In the genomic region with DNA sequence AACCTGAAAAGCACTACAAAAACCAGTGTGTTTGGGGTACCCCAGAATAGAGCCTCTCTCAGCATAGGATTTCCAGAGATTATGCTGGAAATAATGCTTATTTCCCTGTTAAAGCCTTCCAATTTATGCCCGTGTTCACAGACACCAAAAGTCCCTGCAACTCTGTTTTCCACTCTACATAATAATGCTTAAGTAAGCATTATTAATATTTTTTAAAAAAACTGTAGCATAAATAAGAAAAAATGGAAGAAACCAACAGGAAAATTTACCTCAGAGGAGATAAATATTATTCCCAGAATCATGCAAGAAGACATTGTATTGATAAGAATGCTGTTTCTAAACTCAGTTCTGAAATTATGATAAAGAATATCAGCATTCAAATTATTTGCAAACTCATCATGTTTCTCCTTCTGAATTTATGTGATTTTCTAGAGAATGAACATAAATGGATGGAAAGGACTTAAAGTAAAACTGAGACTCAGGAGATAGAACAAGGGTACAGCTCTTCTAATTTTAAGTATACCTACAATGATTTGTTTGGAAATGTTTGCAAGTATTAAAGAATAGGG, we compare ENCODE assay signal across 18 cellular contexts.
DNase-seq lines count a peak whose midpoint lies in the region; ATAC-seq, FAIRE-seq and TF ChIP-seq lines count a peak whose summit lies in the region.
"Had no signal": no experiment of that assay in that cellular context is flagged by ENCODE, and none has a peak within 500 bp of the region (broad histone marks: within the 10 kb centered on the region; RNA-seq: fewer than 3 reads in every experiment).

No MANE protein-coding gene starts in this region.

- no peaks in the 10 kb centered on the region for H3F3A ChIP-seq in GM23248 (ENCODE audit: insufficient read depth)

- intact Hi-C loops in K562 (cut with micrococcal nuclease) = no loop called here

- TF ChIP-seq RAD21 in A549 (conservative IDR thresholded peaks at IDR 0.05 in 1 of 2, IDR thresholded peaks at IDR 0.05 in 1 of 2) (no peak), K562 (CRISPR knock-in tag; conservative IDR thresholded peaks at IDR 0.05 in 1 of 2, IDR thresholded peaks at IDR 0.05 in 1 of 2) (no peak)

- H3K36me3 ChIP-seq in K562 (ENCODE audit: control insufficient read depth, insufficient read depth, low read length) (no peaks in the 10 kb centered on the region), GM23248 (ENCODE audit: low read depth) (no peaks in the 10 kb centered on the region)

- H3K9me2 ChIP-seq in GM23248 (ENCODE audit: insufficient read depth) = no peaks in the 10 kb centered on the region

- no peak for ATAC-seq in A549
- no peak for ATAC-seq in K562
- no peak for ATAC-seq in HG02852 (IDR thresholded peaks at IDR 0.05; ENCODE audit: unreplicated experiment)

- in situ Hi-C loops in K562 (cut with MboI) (no loop called here), GM23248 (cut with MboI) (no loop called here)

- no peak for TF ChIP-seq POLR2A in A549 (IDR thresholded peaks at IDR 0.05; ENCODE audit: low read length)
- TF ChIP-seq POLR2A in K562 (conservative IDR thresholded peaks at IDR 0.05) = no peak

- no peaks in the 10 kb centered on the region for H3K9me1 ChIP-seq in K562 (ENCODE audit: control insufficient read depth, insufficient read depth, low read length)

- no TSS peak for BruUV-seq in K562 (replicated peaks; lab: Mats Ljungman, UMichigan)

- no peaks in the 10 kb centered on the region for H3K4me1 ChIP-seq in A549
- H3K4me1 ChIP-seq in K562 (replicated peaks in 1 of 2; ENCODE audit: control insufficient read depth in 2 of 2, insufficient read depth in 2 of 2, low read length in 2 of 2) = no peaks in the 10 kb centered on the region
- H3K4me1 ChIP-seq in GM23248 (ENCODE audit: insufficient read depth) = no peaks in the 10 kb centered on the region
- H3K4me1 ChIP-seq: Caco-2 had no signal

- H3K9me3 ChIP-seq in A549 = no peaks in the 10 kb centered on the region
- H3K9me3 ChIP-seq in K562 (replicated peaks; ENCODE audit: control insufficient read depth, insufficient read depth, low read depth, low read length) = no peaks in the 10 kb centered on the region
- H3K9me3 ChIP-seq in GM23248 (ENCODE audit: low read depth) = no peaks in the 10 kb centered on the region
- H3K9me3 ChIP-seq: Caco-2 had no signal

- H3K9ac ChIP-seq in K562 (ENCODE audit: insufficient read depth in 1 of 2, low read depth in 2 of 2, low read length in 2 of 2) (no peak overlapping the region), GM23248 (no peak overlapping the region)

- H3K4me2 ChIP-seq in A549 (no peak overlapping the region), K562 (ENCODE audit: insufficient read depth, low read length) (no peak overlapping the region), GM23248 (ENCODE audit: unreplicated experiment) (no peak overlapping the region)

- no peak for FAIRE-seq in A549 (lab: Jason Lieb, UNC)
- no peak for FAIRE-seq in K562 (lab: Jason Lieb, UNC)
- FAIRE-seq: D721Med, G401.6, GM12891 had no signal

- H3K27me3 ChIP-seq in K562 (ENCODE audit: control insufficient read depth in 2 of 2, insufficient read depth in 2 of 2, low read length in 2 of 2) = no peaks in the 10 kb centered on the region
- no peaks in the 10 kb centered on the region for H3K27me3 ChIP-seq in GM23248 (replicated peaks; ENCODE audit: insufficient read depth)

- no peak overlapping the region for H3K4me3 ChIP-seq in A549
- no peak overlapping the region for H3K4me3 ChIP-seq in K562
- H3K4me3 ChIP-seq in GM23248 = no peak overlapping the region

- H4K20me1 ChIP-seq in K562 (replicated peaks; ENCODE audit: control insufficient read depth, insufficient read depth, low read length) = no peaks in the 10 kb centered on the region
- no peaks in the 10 kb centered on the region for H4K20me1 ChIP-seq in GM23248 (ENCODE audit: insufficient read depth)

- TF ChIP-seq CTCF in A549 (IDR thresholded peaks at IDR 0.05) (no peak), K562 (IDR thresholded peaks at IDR 0.05 in 2 of 3, conservative IDR thresholded peaks at IDR 0.05 in 1 of 3; ENCODE audit: insufficient read depth in 2 of 3, low read depth in 1 of 3, low read length in 3 of 3) (no peak)

- H3K27ac ChIP-seq in A549 (no peak overlapping the region), K562 (ENCODE audit: extremely low read depth, low read depth, low read length) (no peak overlapping the region), temporal lobe (ENCODE audit: low read depth, low read length) (peak overlapping the region; percentile 78), GM23248 (no peak overlapping the region)
- H3K27ac ChIP-seq: C4-2B had no signal

- H3K79me2 ChIP-seq in K562 (ENCODE audit: control insufficient read depth, insufficient read depth, low read length) = no peaks in the 10 kb centered on the region
- H3K79me2 ChIP-seq in GM23248 (ENCODE audit: insufficient read depth) = no peaks in the 10 kb centered on the region

- no peak overlapping the region for H2AFZ ChIP-seq in K562 (ENCODE audit: low read depth, low read length)
- H2AFZ ChIP-seq in GM23248 = no peak overlapping the region

- CTCF ChIA-PET in A549 (lab: Yijun Ruan, JAX) = no interaction called here
- CTCF ChIA-PET in K562 (lab: Yijun Ruan, JAX; ENCODE audit: low intra/inter-chr PET ratio) = no interaction called here

- POLR2A ChIA-PET in A549 (lab: Yijun Ruan, JAX) (no interaction called here), K562 (lab: Yijun Ruan, JAX) (no interaction called here)

- no peak for TF ChIP-seq EP300 in A549 (IDR thresholded peaks at IDR 0.05)
- no peak for TF ChIP-seq EP300 in K562 (IDR thresholded peaks at IDR 0.05; ENCODE audit: low read length)

- no peak for DNase-seq in A549 (ENCODE audit: low read depth in 1 of 2, low spot score in 1 of 2)
- no peak for DNase-seq in K562 (ENCODE audit: extremely low read depth in 1 of 4, low spot score in 3 of 4)
- DNase-seq in globus pallidus (ENCODE audit: low spot score) = peak; percentile 11
- no peak for DNase-seq in GM23248
- no peak for DNase-seq in hippocampal formation (lab: John Stamatoyannopoulos, UW)
- DNase-seq: AML-193; Caco-2; CD4-positive, alpha-beta T cell; GOT3; H7; HFFc6; KBM-7 had no signal

- 0% methylated on average over 1 of the region's 1 CpG for WGBS in A549 (ENCODE audit: missing lambda C conversion rate)
- WGBS in K562 (ENCODE audit: insufficient coverage, low coverage, missing lambda C conversion rate) = 0% methylated on average over 1 of the region's 1 CpG
- WGBS in GM23248 (ENCODE audit: low coverage in 1 of 2, low lambda C conversion rate in 2 of 2, missing lambda C conversion rate in 2 of 2), 2 experiments = 44 to 54% methylated on average over 1 of the region's 1 CpG

TF ChIP-seq in A549, 52 proteins besides CTCF, POLR2A, EP300 and RAD21:
- TF ChIP-seq ESRRA (IDR thresholded peaks at IDR 0.05; ENCODE audit: borderline replicate concordance, low read length) (no peak), MAFK (IDR thresholded peaks at IDR 0.05; ENCODE audit: partially characterized antibody) (peak; percentile 77)
TF ChIP-seq in A549: peak in this region for 1.

TF ChIP-seq in K562, 482 proteins besides CTCF, POLR2A, EP300 and RAD21 (continues in another document):
- TF ChIP-seq SMC3 (conservative IDR thresholded peaks at IDR 0.05; ENCODE audit: insufficient read depth, low read depth, low read length) (no peak), C11orf30 (IDR thresholded peaks at IDR 0.05; ENCODE audit: low read depth) (0 out of 2 replicates have a peak, but pooled peaks have one; percentile 22), ZNF408 (CRISPR knock-in tag; IDR thresholded peaks at IDR 0.05; ENCODE audit: low read depth) (no peak), ARID1B (IDR thresholded peaks at IDR 0.05) (no peak), ZFX (CRISPR knock-in tag; IDR thresholded peaks at IDR 0.05) (no peak), MTA1 (IDR thresholded peaks at IDR 0.05; ENCODE audit: borderline replicate concordance) (no peak), MAFK (IDR thresholded peaks at IDR 0.05; ENCODE audit: low read length) (0 out of 2 replicates have a peak, but pooled peaks have one; percentile 23), ZFP1 (CRISPR knock-in tag; IDR thresholded peaks at IDR 0.05) (no peak), ZNF586 (CRISPR knock-in tag; conservative IDR thresholded peaks at IDR 0.05) (no peak), FOXA1 (IDR thresholded peaks at IDR 0.05; ENCODE audit: borderline replicate concordance) (no peak), ZNF431 (CRISPR knock-in tag; IDR thresholded peaks at IDR 0.05) (no peak), XRCC3 (IDR thresholded peaks at IDR 0.05) (no peak), PCBP2 (IDR thresholded peaks at IDR 0.05; ENCODE audit: low read depth, low read length, poor library complexity, severe bottlenecking) (no peak), MAFG (tag; conservative IDR thresholded peaks at IDR 0.05) (0 out of 2 replicates have a peak, but pooled peaks have one; percentile 29), ZNF316 (IDR thresholded peaks at IDR 0.05) (peak; percentile 51; the same call in 1 of the 2 replicates), MCM5 (IDR thresholded peaks at IDR 0.05; ENCODE audit: low read depth) (no peak), ZNF561 (CRISPR knock-in tag; conservative IDR thresholded peaks at IDR 0.05) (no peak), ZNF175 (CRISPR knock-in tag; IDR thresholded peaks at IDR 0.05; ENCODE audit: low read depth) (no peak), ZNF77 (CRISPR knock-in tag; IDR thresholded peaks at IDR 0.05) (no peak), SRSF9 (IDR thresholded peaks at IDR 0.05; ENCODE audit: borderline replicate concordance, low read depth, low read length) (no peak), KLF10 (CRISPR knock-in tag; IDR thresholded peaks at IDR 0.05) (no peak), ZKSCAN3 (CRISPR knock-in tag; IDR thresholded peaks at IDR 0.05) (no peak)
- TF ChIP-seq, protein P1, sequence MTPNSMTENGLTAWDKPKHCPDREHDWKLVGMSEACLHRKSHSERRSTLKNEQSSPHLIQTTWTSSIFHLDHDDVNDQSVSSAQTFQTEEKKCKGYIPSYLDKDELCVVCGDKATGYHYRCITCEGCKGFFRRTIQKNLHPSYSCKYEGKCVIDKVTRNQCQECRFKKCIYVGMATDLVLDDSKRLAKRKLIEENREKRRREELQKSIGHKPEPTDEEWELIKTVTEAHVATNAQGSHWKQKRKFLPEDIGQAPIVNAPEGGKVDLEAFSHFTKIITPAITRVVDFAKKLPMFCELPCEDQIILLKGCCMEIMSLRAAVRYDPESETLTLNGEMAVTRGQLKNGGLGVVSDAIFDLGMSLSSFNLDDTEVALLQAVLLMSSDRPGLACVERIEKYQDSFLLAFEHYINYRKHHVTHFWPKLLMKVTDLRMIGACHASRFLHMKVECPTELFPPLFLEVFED (CRISPR knock-in tag; conservative IDR thresholded peaks at IDR 0.05) = no peak
- TF ChIP-seq, protein P2, sequence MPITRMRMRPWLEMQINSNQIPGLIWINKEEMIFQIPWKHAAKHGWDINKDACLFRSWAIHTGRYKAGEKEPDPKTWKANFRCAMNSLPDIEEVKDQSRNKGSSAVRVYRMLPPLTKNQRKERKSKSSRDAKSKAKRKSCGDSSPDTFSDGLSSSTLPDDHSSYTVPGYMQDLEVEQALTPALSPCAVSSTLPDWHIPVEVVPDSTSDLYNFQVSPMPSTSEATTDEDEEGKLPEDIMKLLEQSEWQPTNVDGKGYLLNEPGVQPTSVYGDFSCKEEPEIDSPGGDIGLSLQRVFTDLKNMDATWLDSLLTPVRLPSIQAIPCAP (CRISPR knock-in tag; IDR thresholded peaks at IDR 0.05; ENCODE audit: borderline replicate concordance) = no peak
